2 cellular contexts compared by ENCODE assay signal in the genomic region with DNA sequence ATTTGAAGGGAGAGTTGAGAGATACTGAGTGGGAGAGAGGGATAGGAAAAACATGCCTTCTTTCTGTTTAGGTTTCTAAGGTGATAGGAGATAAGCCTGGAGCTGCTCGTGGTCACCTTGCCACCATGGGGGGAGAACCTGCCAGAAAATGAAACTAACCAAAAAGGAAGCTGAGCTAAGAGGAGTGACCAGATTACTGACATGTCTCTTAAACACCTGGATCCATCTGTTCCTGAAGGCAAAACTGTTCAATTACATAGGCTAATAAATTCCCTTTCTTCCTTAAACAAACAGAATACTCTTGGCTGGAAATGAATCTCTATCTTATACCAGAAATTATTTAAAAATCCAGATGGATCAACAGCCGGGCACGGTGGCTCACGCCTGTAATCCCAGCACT.
TF ChIP-seq lines count a peak whose summit lies in the region.

No MANE protein-coding gene starts in this region.

TF ChIP-seq in HepG2, 621 proteins besides CTCF, POLR2A, EP300 and RAD21:
- TF ChIP-seq PHF21A (CRISPR knock-in tag; IDR thresholded peaks at IDR 0.05), result no peak
- TF ChIP-seq ZNF329 (CRISPR knock-in tag; IDR thresholded peaks at IDR 0.05; ENCODE audit: low read depth), result peak; percentile 95

TF ChIP-seq in K562, 482 proteins besides CTCF, POLR2A, EP300 and RAD21:
- TF ChIP-seq SMAD4 (CRISPR knock-in tag; conservative IDR thresholded peaks at IDR 0.05) (no peak), FOXJ2 (tag; IDR thresholded peaks at IDR 0.05) (0 out of 2 replicates have a peak, but pooled peaks have one; percentile 32), RFX1 (IDR thresholded peaks at IDR 0.05) (peak; percentile 25; the same call in 1 of the 2 replicates), CTBP1 (IDR thresholded peaks at IDR 0.05; ENCODE audit: borderline replicate concordance) (0 out of 2 replicates have a peak, but pooled peaks have one; percentile 13), FOXK2 (conservative IDR thresholded peaks at IDR 0.05 in 1 of 2, IDR thresholded peaks at IDR 0.05 in 1 of 2; ENCODE audit: low read depth in 2 of 2) (0 out of 4 replicates have a peak, but pooled peaks of 1 of the 2 experiments have one; percentile 14), RCOR1 (IDR thresholded peaks at IDR 0.05; ENCODE audit: borderline replicate concordance in 1 of 2, low read depth in 2 of 2, low read length in 2 of 2) (0 out of 4 replicates have a peak, but pooled peaks of 1 of the 2 experiments have one; percentile 3), ZNF324 (CRISPR knock-in tag; IDR thresholded peaks at IDR 0.05) (no peak), FOXJ3 (CRISPR knock-in tag; IDR thresholded peaks at IDR 0.05) (no peak), RBM25 (IDR thresholded peaks at IDR 0.05; ENCODE audit: low read depth, low read length, severe bottlenecking) (peak; percentile 6), TFE3 (CRISPR knock-in tag; IDR thresholded peaks at IDR 0.05) (0 out of 2 replicates have a peak, but pooled peaks have one; percentile 5)
- TF ChIP-seq, protein P1, sequence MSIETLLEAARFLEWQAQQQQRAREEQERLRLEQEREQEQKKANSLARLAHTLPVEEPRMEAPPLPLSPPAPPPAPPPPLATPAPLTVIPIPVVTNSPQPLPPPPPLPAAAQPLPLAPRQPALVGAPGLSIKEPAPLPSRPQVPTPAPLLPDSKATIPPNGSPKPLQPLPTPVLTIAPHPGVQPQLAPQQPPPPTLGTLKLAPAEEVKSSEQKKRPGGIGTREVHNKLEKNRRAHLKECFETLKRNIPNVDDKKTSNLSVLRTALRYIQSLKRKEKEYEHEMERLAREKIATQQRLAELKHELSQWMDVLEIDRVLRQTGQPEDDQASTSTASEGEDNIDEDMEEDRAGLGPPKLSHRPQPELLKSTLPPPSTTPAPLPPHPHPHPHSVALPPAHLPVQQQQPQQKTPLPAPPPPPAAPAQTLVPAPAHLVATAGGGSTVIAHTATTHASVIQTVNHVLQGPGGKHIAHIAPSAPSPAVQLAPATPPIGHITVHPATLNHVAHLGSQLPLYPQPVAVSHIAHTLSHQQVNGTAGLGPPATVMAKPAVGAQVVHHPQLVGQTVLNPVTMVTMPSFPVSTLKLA (conservative IDR thresholded peaks at IDR 0.05), result 0 out of 4 replicates have a peak, but pooled peaks of 1 of the 2 experiments have one; percentile 19
